In the genomic region with DNA sequence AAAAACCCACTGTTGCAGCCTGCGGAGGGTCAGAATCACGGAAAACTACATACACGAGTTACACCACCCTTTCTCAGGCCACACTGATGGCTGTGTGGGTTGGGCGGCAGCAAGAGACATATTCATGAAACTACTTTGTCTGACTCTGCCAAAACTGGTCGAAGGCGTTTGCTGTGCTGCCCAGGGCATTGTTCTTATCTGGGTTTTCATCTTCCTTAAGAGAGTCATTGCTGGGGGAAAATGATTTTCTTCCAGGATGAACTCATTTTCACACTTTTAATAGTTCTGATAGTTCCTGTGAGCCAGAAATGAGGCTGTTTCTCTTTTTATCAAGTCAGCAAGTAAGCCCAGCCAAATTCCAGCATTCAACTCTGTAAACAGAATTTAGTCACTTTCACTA, we compare ENCODE assay signal across 13 cellular contexts. TPM values are rescaled to one million over a fixed set of nuclear protein-coding genes. Genes with fewer than 3 reads are reported as not detected.
A peak's percentile ranks its signal among the peaks of the same experiment; 100 is the strongest.
DNase-seq lines count a peak whose midpoint lies in the region; TF ChIP-seq lines count a peak whose summit lies in the region.
"Had no signal": no experiment of that assay in that cellular context is flagged by ENCODE, and none has a peak within 500 bp of the region (broad histone marks: within the 10 kb centered on the region; RNA-seq: fewer than 3 reads in every experiment).

No MANE protein-coding gene starts in this region.

- H2BK12ac ChIP-seq in neuronal stem cell (ENCODE audit: low read length), result no peak overlapping the region

- no peak overlapping the region for H3K18ac ChIP-seq in neuronal stem cell (ENCODE audit: low read length)

- H4K91ac ChIP-seq in neuronal stem cell (ENCODE audit: low read depth, low read length, poor library complexity), result no peak overlapping the region

- no peak overlapping the region for H3K27ac ChIP-seq in PC-9
- H3K27ac ChIP-seq in neuronal stem cell (replicated peaks; ENCODE audit: low read length), result peak overlapping the region; percentile 37

- H3K14ac ChIP-seq in neuronal stem cell (ENCODE audit: low read length), result no peak overlapping the region

- H2AK5ac ChIP-seq in neuronal stem cell (ENCODE audit: low read depth, low read length), result no peak overlapping the region

- H3K79me2 ChIP-seq in PC-9 (ENCODE audit: low read depth), result no peaks in the 10 kb centered on the region

- TF ChIP-seq POLR2A in erythroblast (IDR thresholded peaks at IDR 0.05; ENCODE audit: low read length), result no peak

- no peak overlapping the region for H3K4ac ChIP-seq in neuronal stem cell (ENCODE audit: low read length)

- H3K79me1 ChIP-seq in neuronal stem cell (ENCODE audit: low read depth, low read length), result no peaks in the 10 kb centered on the region

- DNase-seq in COLO829 (ENCODE audit: low spot score) (peak; percentile 48), PC-9 (peak; percentile 34 to 68), fibroblast of mammary gland (ENCODE audit: low read depth) (peak; percentile 7), neuronal stem cell (ENCODE audit: low spot score) (no peak), LoVo (ENCODE audit: low spot score) (no peak), hepatic stellate cell (ENCODE audit: low spot score) (no peak), NCI-H524 treated with DMSO at 0.1 percent for 48 hours (lab: John Stamatoyannopoulos, UW) (no peak), erythroblast (lab: John Stamatoyannopoulos, UW) (no peak)
- DNase-seq: AML-193, caudate nucleus, substantia nigra had no signal

- TF ChIP-seq CTCF in PC-9 (conservative IDR thresholded peaks at IDR 0.05) (no peak), fibroblast of mammary gland (conservative IDR thresholded peaks at IDR 0.05; ENCODE audit: control insufficient read depth, insufficient read depth, low read depth, low read length) (no peak)

- no peaks in the 10 kb centered on the region for H3K36me3 ChIP-seq in PC-9 (ENCODE audit: low read depth)
- peaks cover 0 to 23% of the 10 kb centered on the region in 2 donors for H3K36me3 ChIP-seq in neuronal stem cell (replicated peaks in 1 of 2; ENCODE audit: control insufficient read depth in 2 of 2, insufficient read depth in 2 of 2, low read length in 2 of 2)

- no peak overlapping the region for H2BK15ac ChIP-seq in neuronal stem cell (ENCODE audit: low read length)

- H2AFZ ChIP-seq in PC-9, result no peak overlapping the region
- no peak overlapping the region for H2AFZ ChIP-seq in neuronal stem cell (ENCODE audit: low read length)

- intact Hi-C loops in PC-9 (cut with micrococcal nuclease; ENCODE audit: unreplicated experiment), result no loop called here

- H2BK5ac ChIP-seq in neuronal stem cell (ENCODE audit: low read length), result no peak overlapping the region

- peak overlapping the region; percentile 22; the same call in 1 of the 2 replicates for H3K4me2 ChIP-seq in PC-9
- H3K4me2 ChIP-seq in neuronal stem cell (ENCODE audit: insufficient read depth, low read length, poor library complexity, severe bottlenecking), result no peak overlapping the region

- H4K8ac ChIP-seq in neuronal stem cell (ENCODE audit: low read depth, low read length), result no peak overlapping the region

- CTCF ChIA-PET in PC-9 (lab: Charles Lee), result no interaction called here

- H3F3A ChIP-seq in PC-9 (ENCODE audit: insufficient read depth, low read depth), result no peaks in the 10 kb centered on the region

- H2BK120ac ChIP-seq in neuronal stem cell (ENCODE audit: low read depth, low read length), result no peak overlapping the region

- peaks cover 4% of the 10 kb centered on the region; the same call in 1 of the 2 replicates for H3K4me1 ChIP-seq in PC-9 (replicated peaks; ENCODE audit: insufficient read depth)
- peaks cover 44 to 48% of the 10 kb centered on the region in 2 donors for H3K4me1 ChIP-seq in neuronal stem cell (ENCODE audit: control insufficient read depth in 2 of 2, insufficient read depth in 1 of 2, low read depth in 1 of 2, low read length in 2 of 2)

- BruUV-seq in PC-9 (replicated peaks; lab: Mats Ljungman, UMichigan), result no TSS peak

- H3K9ac ChIP-seq in neuronal stem cell (ENCODE audit: low read depth, low read length, poor library complexity), result no peak overlapping the region

- WGBS in neuronal stem cell (ENCODE audit: extremely low coverage in 2 of 2, insufficient read length in 2 of 2, insufficient replicate concordance in 1 of 2), 2 donors, result no CpG with 5 or more reads among the region's 6 CpGs

- no peaks in the 10 kb centered on the region for H4K20me1 ChIP-seq in PC-9 (ENCODE audit: insufficient read depth)

- H3K23ac ChIP-seq in neuronal stem cell (ENCODE audit: low read depth, low read length, poor library complexity), result no peak overlapping the region

- H3K4me3 ChIP-seq in PC-9, result no peak overlapping the region
- no peak overlapping the region for H3K4me3 ChIP-seq in fibroblast of mammary gland (ENCODE audit: control insufficient read depth, low read depth, low read length)
- H3K4me3 ChIP-seq in neuronal stem cell (ENCODE audit: low read length in 2 of 2), result no peak overlapping the region

- POLR2A ChIA-PET in PC-9 (lab: Charles Lee; ENCODE audit: unreplicated experiment), result no interaction called here

- H3K9me2 ChIP-seq in PC-9 (ENCODE audit: insufficient read depth), result no peaks in the 10 kb centered on the region

- no peaks in the 10 kb centered on the region for H3K9me3 ChIP-seq in PC-9 (ENCODE audit: insufficient read depth, low read depth)
- H3K9me3 ChIP-seq in neuronal stem cell (replicated peaks in 1 of 2; ENCODE audit: control insufficient read depth in 2 of 2, insufficient read depth in 1 of 2, low read depth in 1 of 2, low read length in 2 of 2), result no peaks in the 10 kb centered on the region

- H3K27me3 ChIP-seq in PC-9 (ENCODE audit: insufficient read depth, low read depth) (no peaks in the 10 kb centered on the region), neuronal stem cell (ENCODE audit: control insufficient read depth in 3 of 3, insufficient read depth in 3 of 3, low read depth in 1 of 3, low read length in 3 of 3) (no peaks in the 10 kb centered on the region)

RNA-seq across cellular contexts. Expression of a gene that starts 47.6 kb away (rescaled TPM):
- total RNA-seq in PC-9 (2021), result not detected in 2 replicates
- 53.8 TPM for polyA plus RNA-seq in neuronal stem cell (2013, experiment 1 of 2)
- 57.6 TPM for polyA plus RNA-seq in neuronal stem cell (2013, experiment 2 of 2)
- total RNA-seq: lung microvascular endothelial cell, osteocyte had no signal

Comparison
In these comparisons a context has a peak if more than half of its experiments do, and no peak if none do; other contexts are left out.
1. DNase-seq: peak in COLO829 (single experiment), PC-9 (2 of 2) and fibroblast of mammary gland (single experiment); none in neuronal stem cell (single experiment), LoVo (single experiment), hepatic stellate cell (single experiment), NCI-H524 treated with DMSO at 0.1 percent for 48 hours (single experiment) and erythroblast (0 of 2).